ENCODE assay signal across 8 cellular contexts in genomic region chr6:36595168-36595818, GRCh38. TPM values are rescaled to one million over a fixed set of nuclear protein-coding genes. Genes with fewer than 3 reads are reported as not detected.
DNase-seq lines count a peak whose midpoint lies in the region; ATAC-seq and TF ChIP-seq lines count a peak whose summit lies in the region.

No MANE protein-coding gene starts in this region.

- TF ChIP-seq RAD21 in HCT116 (IDR thresholded peaks at IDR 0.05; ENCODE audit: low read depth): no peak

- BruUV-seq in HCT116 (replicated peaks; lab: Mats Ljungman, UMichigan): no TSS peak

- H3K9ac ChIP-seq in HCT116 (ENCODE audit: low read length): peak overlapping the region; percentile 92

- RAD21 ChIA-PET in HCT116 (lab: Charles Lee; ENCODE audit: low non-redundant PET in 1 of 2, low total read pairs in 2 of 2, uncharacterized antibody in 2 of 2, unreplicated experiment in 2 of 2): no interaction called here

- H3K27me3 ChIP-seq in HCT116 (ENCODE audit: insufficient read depth, low read length) (no peaks in the 10 kb centered on the region), SJSA1 (replicated peaks) (no peaks in the 10 kb centered on the region; the same call in 1 of the 2 replicates)
- no peaks in the 10 kb centered on the region for H3K27me3 ChIP-seq in effector memory CD4-positive, alpha-beta T cell (replicated peaks; ENCODE audit: control insufficient read depth, insufficient read depth, low read length, poor library complexity, severe bottlenecking)

- H3K9me3 ChIP-seq in HCT116 (ENCODE audit: control insufficient read depth in 1 of 2, insufficient read depth in 1 of 2, low read depth in 1 of 2, low read length in 2 of 2) (no peaks in the 10 kb centered on the region), SJSA1 (replicated peaks) (no peaks in the 10 kb centered on the region)
- no peaks in the 10 kb centered on the region for H3K9me3 ChIP-seq in effector memory CD4-positive, alpha-beta T cell (ENCODE audit: control insufficient read depth, low read length)

- peaks cover 54% of the 10 kb centered on the region for H4K20me1 ChIP-seq in HCT116 (ENCODE audit: insufficient read depth)

- DNase-seq in Ammon's horn (ENCODE audit: low spot score) (peak; percentile 62), HCT116 (ENCODE audit: low read depth, low spot score) (no peak), SJSA1 (ENCODE audit: low read depth in 1 of 2, low spot score in 2 of 2) (peak in 1 of 2 experiments; percentile 72), midbrain (lab: John Stamatoyannopoulos, UW) (peak; percentile 39), SW480 (ENCODE audit: low spot score) (no peak)
- DNase-seq in effector memory CD4-positive, alpha-beta T cell: peak in 1 of 3 donors; percentile 32

- peaks cover 12 to 42% of the 10 kb centered on the region in 2 experiments for H3K4me1 ChIP-seq in HCT116 (ENCODE audit: control insufficient read depth in 1 of 2, insufficient read depth in 2 of 2, low read length in 2 of 2)
- H3K4me1 ChIP-seq in SJSA1 (replicated peaks): peaks cover 46% of the 10 kb centered on the region
- H3K4me1 ChIP-seq in effector memory CD4-positive, alpha-beta T cell (ENCODE audit: control insufficient read depth, insufficient read depth, low read length, poor library complexity, severe bottlenecking): peaks cover 38% of the 10 kb centered on the region
- H3K4me1 ChIP-seq in urinary bladder (ENCODE audit: insufficient read depth): peaks cover 1% of the 10 kb centered on the region

- ATAC-seq in HCT116 (no peak), HG03139 (IDR thresholded peaks at IDR 0.05; ENCODE audit: unreplicated experiment) (no peak)

- CTCF ChIA-PET in HCT116 (lab: Charles Lee): no interaction called here

- POLR2A ChIA-PET in HCT116 (lab: Charles Lee): interaction anchor here (1.3 to 1.7 kb wide), 3 partner anchors 15 to 154 kb away, joined by 3 to 5 read pairs (median 3); no protein-coding TSS in a partner anchor

- TF ChIP-seq POLR2A in HCT116 (IDR thresholded peaks at IDR 0.05; ENCODE audit: borderline replicate concordance, extremely low read depth, insufficient read depth, insufficient read length): no peak

- no peaks in the 10 kb centered on the region for H3K9me2 ChIP-seq in HCT116 (ENCODE audit: insufficient read depth)

- H3K79me2 ChIP-seq in HCT116 (ENCODE audit: insufficient read depth, low read length): peaks cover 61% of the 10 kb centered on the region

- H3K4me3 ChIP-seq in HCT116 (replicated peaks in 1 of 2; ENCODE audit: low read depth in 1 of 2, low read length in 2 of 2) (peak overlapping the region; percentile 88), SJSA1 (peak overlapping the region; percentile 69), urinary bladder (ENCODE audit: low read depth, low read length) (peak overlapping the region; percentile 81)
- H3K4me3 ChIP-seq in effector memory CD4-positive, alpha-beta T cell (ENCODE audit: insufficient read depth, low read depth, low read length, poor library complexity, severe bottlenecking): peak overlapping the region; percentile 71

- H3K4me2 ChIP-seq in HCT116 (ENCODE audit: low read length): peak overlapping the region; percentile 76

- intact Hi-C loops in HCT116 (cut with micrococcal nuclease): no loop called here

- H3K27ac ChIP-seq in HCT116 (ENCODE audit: low read depth, low read length): peak overlapping the region; percentile 98
- peak overlapping the region; percentile 97 for H3K27ac ChIP-seq in SJSA1
- H3K27ac ChIP-seq in effector memory CD4-positive, alpha-beta T cell (ENCODE audit: insufficient read depth, low read length, poor library complexity, severe bottlenecking): peak overlapping the region; percentile 98
- H3K27ac ChIP-seq in urinary bladder (ENCODE audit: low read depth): peak overlapping the region; percentile 94

- WGBS in urinary bladder: under 1% methylated on average over 11 of the region's 11 CpGs

- TF ChIP-seq CTCF in HCT116 (IDR thresholded peaks at IDR 0.05 in 2 of 3, conservative IDR thresholded peaks at IDR 0.05 in 1 of 3; ENCODE audit: borderline replicate concordance in 1 of 3, insufficient read depth in 1 of 3, low read depth in 2 of 3, low read length in 2 of 3): no peak

- no peak overlapping the region for H2AFZ ChIP-seq in HCT116 (ENCODE audit: low read depth, low read length, poor library complexity, severe bottlenecking)

- H3K36me3 ChIP-seq in HCT116 (ENCODE audit: control insufficient read depth in 1 of 2, insufficient read depth in 2 of 2, low read length in 2 of 2) (peaks cover 40 to 53% of the 10 kb centered on the region in 2 experiments), SJSA1 (peaks cover 61% of the 10 kb centered on the region), urinary bladder (ENCODE audit: insufficient read depth) (peaks cover 10% of the 10 kb centered on the region)
- peaks cover 40% of the 10 kb centered on the region for H3K36me3 ChIP-seq in effector memory CD4-positive, alpha-beta T cell (ENCODE audit: control insufficient read depth, insufficient read depth, low read length)

TF ChIP-seq in HCT116, 20 proteins besides CTCF, POLR2A, EP300 and RAD21:
- peak; percentile 34; the same call in 1 of the 2 replicates for TF ChIP-seq POLR2AphosphoS5 (IDR thresholded peaks at IDR 0.05; ENCODE audit: low read depth, low read length)
- 0 out of 2 replicates have a peak, but pooled peaks have one; percentile 15 for TF ChIP-seq CEBPB (IDR thresholded peaks at IDR 0.05; ENCODE audit: low read depth)
- no peak for TF ChIP-seq SRF (IDR thresholded peaks at IDR 0.05; ENCODE audit: low read depth)
TF ChIP-seq in HCT116: peak in this region for 2.

RNA-seq across cellular contexts. Expression of gene SRSF3, which starts 1.1 kb away (rescaled TPM):
- 362 TPM for total RNA-seq in HCT116 (2021; ENCODE audit: unreplicated experiment)
- 213 and 248 TPM in 2 replicates for polyA plus RNA-seq in HCT116 (2012)
- 351 and 398 TPM in 2 replicates for total RNA-seq in SJSA1 (2014; rRNA removed; shearing (Covaris generic))
- 152 TPM for total RNA-seq in urinary bladder
- 285 TPM for polyA plus RNA-seq in urinary bladder

RNA-seq across cellular contexts. Expression of gene STK38, which starts 48.0 kb away (rescaled TPM):
- total RNA-seq in HCT116 (2021; ENCODE audit: unreplicated experiment): 20.1 TPM
- 9.6 and 13.5 TPM in 2 replicates for polyA plus RNA-seq in HCT116 (2012)
- total RNA-seq in SJSA1 (2014; rRNA removed; shearing (Covaris generic)): 38.0 and 39.3 TPM in 2 replicates
- 43.6 TPM for total RNA-seq in urinary bladder
- polyA plus RNA-seq in urinary bladder: 35.4 TPM

Comparison
In these comparisons a context has a peak if more than half of its experiments do, and no peak if none do; other contexts are left out.
1. DNase-seq: peak in Ammon's horn (single experiment) and midbrain (single experiment); none in HCT116 (single experiment) and SW480 (single experiment).
2. Peak in every context shown above with its lines, with median percentiles within 50 percentile points of each other: H3K27ac ChIP-seq and H3K4me3 ChIP-seq.